In the genomic region with DNA sequence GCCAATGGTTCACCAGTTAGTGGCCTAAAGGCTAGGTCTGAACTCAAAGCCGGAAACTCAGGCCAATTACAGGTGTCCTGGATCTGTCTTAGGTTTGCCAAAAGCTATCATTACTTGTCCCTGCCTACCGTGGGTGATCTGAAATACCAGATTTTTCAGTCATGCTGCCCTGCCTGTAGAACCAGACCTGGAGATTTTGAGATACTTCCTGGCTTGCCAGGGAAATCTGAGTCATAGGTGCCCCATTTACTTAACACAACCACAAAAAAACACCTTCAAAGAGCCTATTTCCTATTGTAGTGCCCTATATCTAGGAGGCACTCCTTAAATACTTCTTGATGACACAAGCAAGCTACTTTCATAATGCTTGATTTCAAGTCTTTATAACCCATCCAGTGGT, we compare ENCODE assay signal across 2 cellular contexts.
TF ChIP-seq lines count a peak whose summit lies in the region.

No MANE protein-coding gene starts in this region.

TF ChIP-seq in A549, 52 proteins besides CTCF, POLR2A, EP300 and RAD21:
- no peak for TF ChIP-seq ZNF302 (CRISPR knock-in tag; IDR thresholded peaks at IDR 0.05)
- TF ChIP-seq CHD2 (IDR thresholded peaks at IDR 0.05; ENCODE audit: low read length, partially characterized antibody) = no peak
- no peak for TF ChIP-seq RCOR1 (IDR thresholded peaks at IDR 0.05; ENCODE audit: low read depth, low read length)
- no peak for TF ChIP-seq CBX8 (IDR thresholded peaks at IDR 0.05)
- TF ChIP-seq ZC3H11A (IDR thresholded peaks at IDR 0.05) = no peak
- no peak for TF ChIP-seq EHF (CRISPR knock-in tag; IDR thresholded peaks at IDR 0.05)
- no peak for TF ChIP-seq HEYL (CRISPR knock-in tag; IDR thresholded peaks at IDR 0.05)
- no peak for TF ChIP-seq ESRRA (IDR thresholded peaks at IDR 0.05; ENCODE audit: borderline replicate concordance, low read length)
- TF ChIP-seq KDM1A (IDR thresholded peaks at IDR 0.05; ENCODE audit: low read depth) = no peak
- TF ChIP-seq MAZ (IDR thresholded peaks at IDR 0.05; ENCODE audit: borderline replicate concordance, low read depth, low read length) = no peak
- TF ChIP-seq, protein P1, sequence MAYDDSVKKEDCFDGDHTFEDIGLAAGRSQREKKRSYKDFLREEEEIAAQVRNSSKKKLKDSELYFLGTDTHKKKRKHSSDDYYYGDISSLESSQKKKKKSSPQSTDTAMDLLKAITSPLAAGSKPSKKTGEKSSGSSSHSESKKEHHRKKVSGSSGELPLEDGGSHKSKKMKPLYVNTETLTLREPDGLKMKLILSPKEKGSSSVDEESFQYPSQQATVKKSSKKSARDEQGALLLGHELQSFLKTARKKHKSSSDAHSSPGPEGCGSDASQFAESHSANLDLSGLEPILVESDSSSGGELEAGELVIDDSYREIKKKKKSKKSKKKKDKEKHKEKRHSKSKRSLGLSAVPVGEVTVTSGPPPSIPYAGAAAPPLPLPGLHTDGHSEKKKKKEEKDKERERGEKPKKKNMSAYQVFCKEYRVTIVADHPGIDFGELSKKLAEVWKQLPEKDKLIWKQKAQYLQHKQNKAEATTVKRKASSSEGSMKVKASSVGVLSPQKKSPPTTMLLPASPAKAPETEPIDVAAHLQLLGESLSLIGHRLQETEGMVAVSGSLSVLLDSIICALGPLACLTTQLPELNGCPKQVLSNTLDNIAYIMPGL (CRISPR knock-in tag; IDR thresholded peaks at IDR 0.05; ENCODE audit: borderline replicate concordance) = no peak
- no peak for TF ChIP-seq EHMT2 (IDR thresholded peaks at IDR 0.05; ENCODE audit: low read depth)
- TF ChIP-seq, protein P2, sequence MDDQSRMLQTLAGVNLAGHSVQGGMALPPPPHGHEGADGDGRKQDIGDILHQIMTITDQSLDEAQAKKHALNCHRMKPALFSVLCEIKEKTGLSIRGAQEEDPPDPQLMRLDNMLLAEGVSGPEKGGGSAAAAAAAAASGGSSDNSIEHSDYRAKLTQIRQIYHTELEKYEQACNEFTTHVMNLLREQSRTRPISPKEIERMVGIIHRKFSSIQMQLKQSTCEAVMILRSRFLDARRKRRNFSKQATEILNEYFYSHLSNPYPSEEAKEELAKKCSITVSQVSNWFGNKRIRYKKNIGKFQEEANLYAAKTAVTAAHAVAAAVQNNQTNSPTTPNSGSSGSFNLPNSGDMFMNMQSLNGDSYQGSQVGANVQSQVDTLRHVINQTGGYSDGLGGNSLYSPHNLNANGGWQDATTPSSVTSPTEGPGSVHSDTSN (IDR thresholded peaks at IDR 0.05) = no peak
TF ChIP-seq in A549: peak in this region for 0.

TF ChIP-seq in HCT116, 20 proteins besides CTCF, POLR2A, EP300 and RAD21:
- TF ChIP-seq, protein P3, sequence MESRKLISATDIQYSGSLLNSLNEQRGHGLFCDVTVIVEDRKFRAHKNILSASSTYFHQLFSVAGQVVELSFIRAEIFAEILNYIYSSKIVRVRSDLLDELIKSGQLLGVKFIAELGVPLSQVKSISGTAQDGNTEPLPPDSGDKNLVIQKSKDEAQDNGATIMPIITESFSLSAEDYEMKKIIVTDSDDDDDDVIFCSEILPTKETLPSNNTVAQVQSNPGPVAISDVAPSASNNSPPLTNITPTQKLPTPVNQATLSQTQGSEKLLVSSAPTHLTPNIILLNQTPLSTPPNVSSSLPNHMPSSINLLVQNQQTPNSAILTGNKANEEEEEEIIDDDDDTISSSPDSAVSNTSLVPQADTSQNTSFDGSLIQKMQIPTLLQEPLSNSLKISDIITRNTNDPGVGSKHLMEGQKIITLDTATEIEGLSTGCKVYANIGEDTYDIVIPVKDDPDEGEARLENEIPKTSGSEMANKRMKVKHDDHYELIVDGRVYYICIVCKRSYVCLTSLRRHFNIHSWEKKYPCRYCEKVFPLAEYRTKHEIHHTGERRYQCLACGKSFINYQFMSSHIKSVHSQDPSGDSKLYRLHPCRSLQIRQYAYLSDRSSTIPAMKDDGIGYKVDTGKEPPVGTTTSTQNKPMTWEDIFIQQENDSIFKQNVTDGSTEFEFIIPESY (IDR thresholded peaks at IDR 0.05; ENCODE audit: extremely low read depth, insufficient replicate concordance, low read length) = peak; percentile 79
- TF ChIP-seq EZH2phosphoT487 (IDR thresholded peaks at IDR 0.05; ENCODE audit: borderline replicate concordance) = no peak
- TF ChIP-seq ZFX (IDR thresholded peaks at IDR 0.05) = no peak
- TF ChIP-seq ZNF274 (IDR thresholded peaks at IDR 0.05; ENCODE audit: low read depth, low read length) = no peak
- TF ChIP-seq, protein P4, sequence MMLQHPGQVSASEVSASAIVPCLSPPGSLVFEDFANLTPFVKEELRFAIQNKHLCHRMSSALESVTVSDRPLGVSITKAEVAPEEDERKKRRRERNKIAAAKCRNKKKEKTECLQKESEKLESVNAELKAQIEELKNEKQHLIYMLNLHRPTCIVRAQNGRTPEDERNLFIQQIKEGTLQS (IDR thresholded peaks at IDR 0.05) = peak; percentile 41; the same call in 1 of the 2 replicates
- peak; percentile 97 for TF ChIP-seq FOSL1 (IDR thresholded peaks at IDR 0.05; ENCODE audit: low read depth)
- peak; percentile 80 for TF ChIP-seq TCF7L2 (IDR thresholded peaks at IDR 0.05; ENCODE audit: borderline replicate concordance, extremely low read depth, insufficient read depth, insufficient read length)
- peak; percentile 98 for TF ChIP-seq JUND (IDR thresholded peaks at IDR 0.05)
- TF ChIP-seq SRF (IDR thresholded peaks at IDR 0.05; ENCODE audit: low read depth) = peak; percentile 70
- TF ChIP-seq CBX3 (IDR thresholded peaks at IDR 0.05; ENCODE audit: low read depth) = peak; percentile 95
- TF ChIP-seq EGR1 (IDR thresholded peaks at IDR 0.05; ENCODE audit: low read depth) = no peak
- TF ChIP-seq YY1 (IDR thresholded peaks at IDR 0.05; ENCODE audit: extremely low read depth, insufficient replicate concordance, low read depth, low read length) = peak; percentile 28
- TF ChIP-seq EZH2 (IDR thresholded peaks at IDR 0.05) = no peak
- TF ChIP-seq, protein P5, sequence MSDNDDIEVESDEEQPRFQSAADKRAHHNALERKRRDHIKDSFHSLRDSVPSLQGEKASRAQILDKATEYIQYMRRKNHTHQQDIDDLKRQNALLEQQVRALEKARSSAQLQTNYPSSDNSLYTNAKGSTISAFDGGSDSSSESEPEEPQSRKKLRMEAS (IDR thresholded peaks at IDR 0.05) = peak; percentile 72
- peak; percentile 73 for TF ChIP-seq POLR2AphosphoS5 (IDR thresholded peaks at IDR 0.05; ENCODE audit: low read depth, low read length)
- TF ChIP-seq ELF1 (IDR thresholded peaks at IDR 0.05; ENCODE audit: borderline replicate concordance, low read depth) = peak; percentile 39; the same call in 1 of the 2 replicates
- TF ChIP-seq, protein P6, sequence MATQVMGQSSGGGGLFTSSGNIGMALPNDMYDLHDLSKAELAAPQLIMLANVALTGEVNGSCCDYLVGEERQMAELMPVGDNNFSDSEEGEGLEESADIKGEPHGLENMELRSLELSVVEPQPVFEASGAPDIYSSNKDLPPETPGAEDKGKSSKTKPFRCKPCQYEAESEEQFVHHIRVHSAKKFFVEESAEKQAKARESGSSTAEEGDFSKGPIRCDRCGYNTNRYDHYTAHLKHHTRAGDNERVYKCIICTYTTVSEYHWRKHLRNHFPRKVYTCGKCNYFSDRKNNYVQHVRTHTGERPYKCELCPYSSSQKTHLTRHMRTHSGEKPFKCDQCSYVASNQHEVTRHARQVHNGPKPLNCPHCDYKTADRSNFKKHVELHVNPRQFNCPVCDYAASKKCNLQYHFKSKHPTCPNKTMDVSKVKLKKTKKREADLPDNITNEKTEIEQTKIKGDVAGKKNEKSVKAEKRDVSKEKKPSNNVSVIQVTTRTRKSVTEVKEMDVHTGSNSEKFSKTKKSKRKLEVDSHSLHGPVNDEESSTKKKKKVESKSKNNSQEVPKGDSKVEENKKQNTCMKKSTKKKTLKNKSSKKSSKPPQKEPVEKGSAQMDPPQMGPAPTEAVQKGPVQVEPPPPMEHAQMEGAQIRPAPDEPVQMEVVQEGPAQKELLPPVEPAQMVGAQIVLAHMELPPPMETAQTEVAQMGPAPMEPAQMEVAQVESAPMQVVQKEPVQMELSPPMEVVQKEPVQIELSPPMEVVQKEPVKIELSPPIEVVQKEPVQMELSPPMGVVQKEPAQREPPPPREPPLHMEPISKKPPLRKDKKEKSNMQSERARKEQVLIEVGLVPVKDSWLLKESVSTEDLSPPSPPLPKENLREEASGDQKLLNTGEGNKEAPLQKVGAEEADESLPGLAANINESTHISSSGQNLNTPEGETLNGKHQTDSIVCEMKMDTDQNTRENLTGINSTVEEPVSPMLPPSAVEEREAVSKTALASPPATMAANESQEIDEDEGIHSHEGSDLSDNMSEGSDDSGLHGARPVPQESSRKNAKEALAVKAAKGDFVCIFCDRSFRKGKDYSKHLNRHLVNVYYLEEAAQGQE (IDR thresholded peaks at IDR 0.05; ENCODE audit: low read depth) = no peak
- peak; percentile 89 for TF ChIP-seq SIN3A (IDR thresholded peaks at IDR 0.05; ENCODE audit: low read depth)
- peak; percentile 91 for TF ChIP-seq CEBPB (IDR thresholded peaks at IDR 0.05; ENCODE audit: low read depth)
- peak; percentile 98 for TF ChIP-seq SP1 (IDR thresholded peaks at IDR 0.05; ENCODE audit: low read depth)
